20 cellular contexts compared by ENCODE assay signal in genomic region chr2:32516567-32516966, GRCh38.
"Had no signal": no experiment of that assay in that cellular context is flagged by ENCODE, and none has a peak within 500 bp of the region (broad histone marks: within the 10 kb centered on the region; RNA-seq: fewer than 3 reads in every experiment).

No MANE protein-coding gene starts in this region.

- ATAC-seq: foreskin keratinocyte; left cardiac atrium; lower lobe of right lung; natural killer cell treated with Interleukin-12 subunit alpha and Interleukin-12 subunit beta and Interleukin-15 and Interleukin-18, amount 100 ng/mL, for 72 hours had no signal

- H3K27ac ChIP-seq: foreskin keratinocyte, left ventricle myocardium inferior, lower lobe of right lung, neural progenitor cell, ovary, right atrium auricular region, stomach, uterus had no signal

- H3K4me1 Mint-ChIP-seq: immature natural killer cell, memory B cell, mesothelial cell of epicardium, neural progenitor cell had no signal

- FAIRE-seq: kidney, small intestine had no signal

- H3K27ac Mint-ChIP-seq: memory B cell; mesothelial cell of epicardium; natural killer cell treated with Interleukin-12 subunit alpha and Interleukin-12 subunit beta and Interleukin-15 and Interleukin-18, amount 100 ng/mL, for 72 hours; neural progenitor cell had no signal

- H3K4me1 ChIP-seq: foreskin keratinocyte, left ventricle myocardium inferior, lower lobe of right lung, neural progenitor cell, right atrium auricular region, stomach, uterus had no signal

- H3K9me3 Mint-ChIP-seq: immature natural killer cell; memory B cell; mesothelial cell of epicardium; natural killer cell treated with Interleukin-12 subunit alpha and Interleukin-12 subunit beta and Interleukin-15 and Interleukin-18, amount 100 ng/mL, for 72 hours; neural progenitor cell had no signal

- H3K36me3 ChIP-seq: neural progenitor cell, ovary, uterus had no signal

- H3K4me3 Mint-ChIP-seq: immature natural killer cell; memory B cell; mesothelial cell of epicardium; natural killer cell treated with Interleukin-12 subunit alpha and Interleukin-12 subunit beta and Interleukin-15 and Interleukin-18, amount 100 ng/mL, for 72 hours; neural progenitor cell had no signal

- H3K27me3 ChIP-seq: foreskin keratinocyte, neural progenitor cell, ovary, right atrium auricular region, stomach, uterus had no signal

- H3K9me3 ChIP-seq: left ventricle myocardium inferior, lower lobe of right lung, ovary, right atrium auricular region, stomach, uterus had no signal

- H3K27me3 Mint-ChIP-seq: memory B cell; natural killer cell treated with Interleukin-12 subunit alpha and Interleukin-12 subunit beta and Interleukin-15 and Interleukin-18, amount 100 ng/mL, for 72 hours had no signal

- H3K4me3 ChIP-seq: left ventricle myocardium inferior, lower lobe of right lung, neural progenitor cell, ovary, right atrium auricular region, stomach, uterus had no signal

- DNase-seq: dermis blood vessel endothelial cell; foreskin keratinocyte; immature natural killer cell; kidney; left cardiac atrium; left ventricle myocardium inferior; lower lobe of right lung; nucleus accumbens; ovary; small intestine; stimulated activated CD4-positive, alpha-beta T cell treated with anti-CD3 and anti-CD28 coated beads, Interleukin-12 subunit alpha, Interleukin-12 subunit beta, amount 100 ng/mL, for 4 hours; stimulated activated naive CD4-positive, alpha-beta T cell; stomach; substantia nigra; uterus had no signal
